ENCODE assay signal across 10 cellular contexts in genomic region chr18:76467371-76468190, GRCh38. TPM values are rescaled to one million over a fixed set of nuclear protein-coding genes. Genes with fewer than 3 reads are reported as not detected.
DNase-seq lines count a peak whose midpoint lies in the region; ATAC-seq and TF ChIP-seq lines count a peak whose summit lies in the region.
"Had no signal": no experiment of that assay in that cellular context is flagged by ENCODE, and none has a peak within 500 bp of the region (broad histone marks: within the 10 kb centered on the region; RNA-seq: fewer than 3 reads in every experiment).

No MANE protein-coding gene starts in this region.

- H3K4me1 ChIP-seq in CD8-positive, alpha-beta T cell (ENCODE audit: insufficient read depth, low read length) = peaks cover 19% of the 10 kb centered on the region
- H3K4me1 ChIP-seq in trophoblast cell (ENCODE audit: control insufficient read depth in 1 of 2, insufficient read depth in 2 of 2, low read length in 2 of 2) = no peaks in the 10 kb centered on the region

- TF ChIP-seq CTCF in CD8-positive, alpha-beta T cell (IDR thresholded peaks at IDR 0.05) = no peak
- TF ChIP-seq CTCF in coronary artery (IDR thresholded peaks at IDR 0.05) = no peak
- no peak for TF ChIP-seq CTCF in nephron (IDR thresholded peaks at IDR 0.05; ENCODE audit: unreplicated experiment in 3 of 3)

- H2BK12ac ChIP-seq in trophoblast cell (ENCODE audit: low read length) = no peak overlapping the region

- H3K23ac ChIP-seq in trophoblast cell (ENCODE audit: low read length) = no peak overlapping the region

- H4K91ac ChIP-seq in trophoblast cell (ENCODE audit: low read depth, low read length) = no peak overlapping the region

- CTCF ChIA-PET in CD8-positive, alpha-beta T cell (lab: Charles Lee) = interaction anchor here (0.9 kb wide), 1 partner anchor 20 kb away, joined by 3 read pairs; no protein-coding TSS in a partner anchor

- no peak overlapping the region for H3K4ac ChIP-seq in trophoblast cell (ENCODE audit: low read depth, low read length)

- no peaks in the 10 kb centered on the region for H3K79me2 ChIP-seq in trophoblast cell (ENCODE audit: control insufficient read depth, insufficient read depth, low read length, poor library complexity)

- no peak overlapping the region for H2AFZ ChIP-seq in trophoblast cell (ENCODE audit: insufficient read depth, low read length, poor library complexity)

- H3K18ac ChIP-seq in trophoblast cell (ENCODE audit: low read length) = no peak overlapping the region

- no peak overlapping the region for H4K8ac ChIP-seq in trophoblast cell (ENCODE audit: low read depth, low read length)

- peak overlapping the region; percentile 81 for H3K27ac Mint-ChIP-seq in CD8-positive, alpha-beta T cell
- peak overlapping the region; percentile 73 to 85 (median 76) for H3K27ac Mint-ChIP-seq in nephron

- H3K36me3 Mint-ChIP-seq in CD8-positive, alpha-beta T cell = no peaks in the 10 kb centered on the region
- peaks cover 33% of the 10 kb centered on the region for H3K36me3 Mint-ChIP-seq in nephron (ENCODE audit: low read depth)

- DNase-seq in CD8-positive, alpha-beta T cell = peak in 1 of 7 experiments; percentile 66
- peak; percentile 29 for DNase-seq in KG1 (lab: John Stamatoyannopoulos, UW)
- DNase-seq in coronary artery (ENCODE audit: low spot score) = peak; percentile 72
- DNase-seq in NCI-H446 (lab: John Stamatoyannopoulos, UW) = no peak
- no peak for DNase-seq in trophoblast cell
- DNase-seq in HPDE6-E6E7 (ENCODE audit: extremely low spot score) = no peak
- DNase-seq: NCI-H146 had no signal

- POLR2A ChIA-PET in CD8-positive, alpha-beta T cell (lab: Charles Lee) = interaction anchor here (1.2 kb wide), 1 partner anchor 23 kb away, joined by 3 read pairs; no protein-coding TSS in a partner anchor

- H3K27me3 Mint-ChIP-seq in CD8-positive, alpha-beta T cell (ENCODE audit: low read depth) = peaks cover 5% of the 10 kb centered on the region
- H3K27me3 Mint-ChIP-seq in nephron (ENCODE audit: low read depth) = no peaks in the 10 kb centered on the region

- no peak overlapping the region for H2BK120ac ChIP-seq in trophoblast cell (ENCODE audit: insufficient read depth, low read length, poor library complexity)

- no peaks in the 10 kb centered on the region for H3K36me3 ChIP-seq in CD8-positive, alpha-beta T cell (ENCODE audit: insufficient read depth, low read length)
- no peaks in the 10 kb centered on the region for H3K36me3 ChIP-seq in trophoblast cell (ENCODE audit: control insufficient read depth in 1 of 2, insufficient read depth in 2 of 2, low read length in 2 of 2)

- no peaks in the 10 kb centered on the region for H3K9me3 Mint-ChIP-seq in CD8-positive, alpha-beta T cell
- H3K9me3 Mint-ChIP-seq in nephron = no peaks in the 10 kb centered on the region

- H3K4me3 ChIP-seq in CD8-positive, alpha-beta T cell (ENCODE audit: low read depth, low read length) = peak overlapping the region; percentile 60
- H3K4me3 ChIP-seq in coronary artery (peak overlapping the region; percentile 51), trophoblast cell (ENCODE audit: low read depth, low read length) (no peak overlapping the region)
- H3K4me3 ChIP-seq: lung had no signal

- peak overlapping the region; percentile 75 for H3K4me3 Mint-ChIP-seq in CD8-positive, alpha-beta T cell
- H3K4me3 Mint-ChIP-seq in nephron = peak overlapping the region; percentile 7 to 18 (median 12)

- no peaks in the 10 kb centered on the region for H3K9me3 ChIP-seq in CD8-positive, alpha-beta T cell (ENCODE audit: low read length)
- H3K9me3 ChIP-seq in trophoblast cell (ENCODE audit: insufficient read depth, low read depth, low read length) = peaks cover 3% of the 10 kb centered on the region

- H3K14ac ChIP-seq in trophoblast cell (ENCODE audit: low read length) = no peak overlapping the region

- no peak overlapping the region for H2BK5ac ChIP-seq in trophoblast cell (ENCODE audit: low read depth, low read length, poor library complexity)

- no peaks in the 10 kb centered on the region for H3K27me3 ChIP-seq in CD8-positive, alpha-beta T cell (ENCODE audit: insufficient read depth, low read length)
- H3K27me3 ChIP-seq in trophoblast cell (ENCODE audit: insufficient read depth, low read length) = no peaks in the 10 kb centered on the region

- intact Hi-C loops in CD8-positive, alpha-beta T cell (cut with DNase I, micrococcal nuclease) = no loop called here

- WGBS in trophoblast cell (ENCODE audit: extremely low coverage, insufficient coverage, insufficient read length) = no CpG with 5 or more reads among the region's 19 CpGs

- no peak overlapping the region for H4K12ac ChIP-seq in trophoblast cell (ENCODE audit: low read depth, low read length)

- H3K79me1 ChIP-seq in trophoblast cell (ENCODE audit: low read length) = no peaks in the 10 kb centered on the region

- H2AK5ac ChIP-seq in trophoblast cell (ENCODE audit: low read length) = no peak overlapping the region

- H3K9ac ChIP-seq in trophoblast cell (ENCODE audit: low read length) = no peak overlapping the region

- H3K4me2 ChIP-seq in trophoblast cell (ENCODE audit: low read length) = no peak overlapping the region

- peak overlapping the region; percentile 43 for H3K27ac ChIP-seq in CD8-positive, alpha-beta T cell (ENCODE audit: low read depth, low read length)
- H3K27ac ChIP-seq in coronary artery (no peak overlapping the region), trophoblast cell (ENCODE audit: low read depth, low read length) (no peak overlapping the region)

- H3K4me1 Mint-ChIP-seq in CD8-positive, alpha-beta T cell (ENCODE audit: low read depth) = peaks cover 26% of the 10 kb centered on the region
- peaks cover 59% of the 10 kb centered on the region for H3K4me1 Mint-ChIP-seq in nephron

- ATAC-seq in CD8-positive, alpha-beta T cell = peak; percentile 44
- ATAC-seq in HG02870 (IDR thresholded peaks at IDR 0.05; ENCODE audit: unreplicated experiment) = no peak

RNA-seq across cellular contexts. Expression of gene ZNF516, which starts 27.5 kb away (rescaled TPM):
- total RNA-seq in CD8-positive, alpha-beta T cell = 10 to 100 TPM; 19.5 to 19.6 TPM
- 6.6 and 8.8 TPM in 2 replicates for polyA plus RNA-seq in trophoblast cell (2013)

Comparison
In these comparisons a context has a peak if more than half of its experiments do, and no peak if none do; other contexts are left out.
1. DNase-seq: peak in KG1 (single experiment) and coronary artery (single experiment); none in NCI-H446 (0 of 2), trophoblast cell (0 of 2) and HPDE6-E6E7 (single experiment).